17 cellular contexts compared by ENCODE assay signal in genomic region chr9:136374183-136374575, GRCh38. TPM values are rescaled to one million over a fixed set of nuclear protein-coding genes. Genes with fewer than 3 reads are reported as not detected.
A peak's percentile ranks its signal among the peaks of the same experiment; 100 is the strongest.
DNase-seq lines count a peak whose midpoint lies in the region; ATAC-seq, FAIRE-seq and TF ChIP-seq lines count a peak whose summit lies in the region.
"Had no signal": no experiment of that assay in that cellular context is flagged by ENCODE, and none has a peak within 500 bp of the region (broad histone marks: within the 10 kb centered on the region; RNA-seq: fewer than 3 reads in every experiment).

No MANE protein-coding gene starts in this region.

- no peak overlapping the region for H2AK5ac ChIP-seq in neuronal stem cell (ENCODE audit: low read depth, low read length)

- H3K79me1 ChIP-seq in neuronal stem cell (ENCODE audit: low read depth, low read length) = peaks cover 2% of the 10 kb centered on the region

- no peak overlapping the region for H3K14ac ChIP-seq in neuronal stem cell (ENCODE audit: low read length)

- no peaks in the 10 kb centered on the region for H4K20me1 ChIP-seq in K562 (replicated peaks; ENCODE audit: control insufficient read depth, insufficient read depth, low read length)

- H3K18ac ChIP-seq in neuronal stem cell (ENCODE audit: low read length) = no peak overlapping the region

- H2AFZ ChIP-seq in K562 (ENCODE audit: low read depth, low read length) (no peak overlapping the region), neuronal stem cell (ENCODE audit: low read length) (no peak overlapping the region)

- 93% methylated on average over 7 of the region's 14 CpGs for WGBS in K562 (ENCODE audit: insufficient coverage, low coverage, missing lambda C conversion rate)
- WGBS in neuronal stem cell (ENCODE audit: extremely low coverage in 2 of 2, insufficient read length in 2 of 2, insufficient replicate concordance in 1 of 2), 2 donors = no CpG with 5 or more reads among the region's 14 CpGs

- H4K8ac ChIP-seq in neuronal stem cell (ENCODE audit: low read depth, low read length) = peak overlapping the region; percentile 43

- TF ChIP-seq EP300 in K562 (IDR thresholded peaks at IDR 0.05; ENCODE audit: low read length) = no peak

- H3K27me3 Mint-ChIP-seq in natural killer cell treated with Interleukin-12 subunit alpha and Interleukin-12 subunit beta and Interleukin-15 and Interleukin-18, amount 100 ng/mL, for 72 hours = no peaks in the 10 kb centered on the region
- H3K27me3 Mint-ChIP-seq: CD4-positive, CD25-positive, alpha-beta regulatory T cell had no signal

- H2BK5ac ChIP-seq in neuronal stem cell (ENCODE audit: low read length) = peak overlapping the region; percentile 39

- no peaks in the 10 kb centered on the region for H3K9me3 Mint-ChIP-seq in natural killer cell treated with Interleukin-12 subunit alpha and Interleukin-12 subunit beta and Interleukin-15 and Interleukin-18, amount 100 ng/mL, for 72 hours
- H3K9me3 Mint-ChIP-seq: CD4-positive, CD25-positive, alpha-beta regulatory T cell had no signal

- H3K27ac Mint-ChIP-seq in natural killer cell treated with Interleukin-12 subunit alpha and Interleukin-12 subunit beta and Interleukin-15 and Interleukin-18, amount 100 ng/mL, for 72 hours = no peak overlapping the region
- H3K27ac Mint-ChIP-seq: CD4-positive, CD25-positive, alpha-beta regulatory T cell had no signal

- no peak overlapping the region for H3K9ac ChIP-seq in HUES6 (ENCODE audit: low read length)
- peak overlapping the region; percentile 89 to 93; a peak in 3 of 4 replicates for H3K9ac ChIP-seq in K562 (ENCODE audit: insufficient read depth in 1 of 2, low read depth in 2 of 2, low read length in 2 of 2)
- H3K9ac ChIP-seq in neuronal stem cell (ENCODE audit: low read depth, low read length, poor library complexity) = peak overlapping the region; percentile 38

- TF ChIP-seq CTCF in K562 (IDR thresholded peaks at IDR 0.05 in 2 of 3, conservative IDR thresholded peaks at IDR 0.05 in 1 of 3; ENCODE audit: insufficient read depth in 2 of 3, low read depth in 1 of 3, low read length in 3 of 3) = no peak

- H3K9me3 ChIP-seq in HUES6 (ENCODE audit: control insufficient read depth, insufficient read depth, low read depth, low read length) = no peaks in the 10 kb centered on the region
- no peaks in the 10 kb centered on the region for H3K9me3 ChIP-seq in K562 (replicated peaks; ENCODE audit: control insufficient read depth, insufficient read depth, low read depth, low read length)
- H3K9me3 ChIP-seq in neuronal stem cell (replicated peaks in 1 of 2; ENCODE audit: control insufficient read depth in 2 of 2, insufficient read depth in 1 of 2, low read depth in 1 of 2, low read length in 2 of 2) = no peaks in the 10 kb centered on the region

- H3K27me3 ChIP-seq in HUES6 (ENCODE audit: control insufficient read depth, insufficient read depth, low read length) = no peaks in the 10 kb centered on the region
- H3K27me3 ChIP-seq in K562 (ENCODE audit: control insufficient read depth in 2 of 2, insufficient read depth in 2 of 2, low read length in 2 of 2) = no peaks in the 10 kb centered on the region
- no peaks in the 10 kb centered on the region for H3K27me3 ChIP-seq in neuronal stem cell (ENCODE audit: control insufficient read depth in 3 of 3, insufficient read depth in 3 of 3, low read depth in 1 of 3, low read length in 3 of 3)

- no peaks in the 10 kb centered on the region for H3K9me1 ChIP-seq in K562 (ENCODE audit: control insufficient read depth, insufficient read depth, low read length)

- H3K23ac ChIP-seq in neuronal stem cell (ENCODE audit: low read depth, low read length, poor library complexity) = peak overlapping the region; percentile 89

- DNase-seq in K562 (ENCODE audit: extremely low read depth in 1 of 4, low spot score in 3 of 4) (no peak), neuronal stem cell (ENCODE audit: low spot score) (no peak), OCI-M1 (lab: John Stamatoyannopoulos, UW) (no peak)
- DNase-seq in natural killer cell treated with Interleukin-12 subunit alpha and Interleukin-12 subunit beta and Interleukin-15 and Interleukin-18, amount 100 ng/mL, for 72 hours (ENCODE audit: low spot score) = no peak
- DNase-seq: ACHN; AML-193; Calu3; CD4-positive, CD25-positive, alpha-beta regulatory T cell; HCEC 1CT; KG1; NCI-H1436; NCI-H2029 treated with DMSO at 0.1 percent for 48 hours; NCI-H2171 treated with DMSO at 0.1 percent for 48 hours; NCI-H446 treated with DMSO at 0.1 percent for 48 hours; NK-92 treated with Interleukin-12 subunit alpha and Interleukin-12 subunit beta, amount 100 ng/mL, for 24 hours; RPMI8226 had no signal

- peak overlapping the region; percentile 95 for H3K4me2 ChIP-seq in K562 (ENCODE audit: insufficient read depth, low read length)
- H3K4me2 ChIP-seq in neuronal stem cell (ENCODE audit: insufficient read depth, low read length, poor library complexity, severe bottlenecking) = peak overlapping the region; percentile 11

- no peaks in the 10 kb centered on the region for H3K36me3 Mint-ChIP-seq in natural killer cell treated with Interleukin-12 subunit alpha and Interleukin-12 subunit beta and Interleukin-15 and Interleukin-18, amount 100 ng/mL, for 72 hours
- H3K36me3 Mint-ChIP-seq: CD4-positive, CD25-positive, alpha-beta regulatory T cell had no signal

- H3K4me1 ChIP-seq in HUES6 (ENCODE audit: control insufficient read depth, insufficient read depth, low read length) (no peaks in the 10 kb centered on the region; the same call in 1 of the 2 replicates), K562 (replicated peaks in 1 of 2; ENCODE audit: control insufficient read depth in 2 of 2, insufficient read depth in 2 of 2, low read length in 2 of 2) (peaks cover 9 to 86% of the 10 kb centered on the region in 2 experiments; a peak in 4 of 5 replicates), neuronal stem cell (ENCODE audit: control insufficient read depth in 2 of 2, insufficient read depth in 1 of 2, low read depth in 1 of 2, low read length in 2 of 2) (peaks cover 8 to 21% of the 10 kb centered on the region in 2 donors)

- in situ Hi-C loops in K562 (cut with MboI) = no loop called here

- no peak for TF ChIP-seq RAD21 in K562 (CRISPR knock-in tag; conservative IDR thresholded peaks at IDR 0.05 in 1 of 2, IDR thresholded peaks at IDR 0.05 in 1 of 2)

- POLR2A ChIA-PET in K562 (lab: Yijun Ruan, JAX) = interaction anchor here (0.6 to 1.0 kb wide), 8 partner anchors 8 to 869 kb away, joined by 3 to 8 read pairs (median 4); partner anchors contain the start of gene DNLZ

- CTCF ChIA-PET in K562 (lab: Yijun Ruan, JAX; ENCODE audit: low intra/inter-chr PET ratio) = no interaction called here

- no peak overlapping the region for H2BK120ac ChIP-seq in neuronal stem cell (ENCODE audit: low read depth, low read length)

- H3K4ac ChIP-seq in neuronal stem cell (ENCODE audit: low read length) = no peak overlapping the region

- H2BK12ac ChIP-seq in neuronal stem cell (ENCODE audit: low read length) = peak overlapping the region; percentile 22

- no peak overlapping the region for H2BK15ac ChIP-seq in neuronal stem cell (ENCODE audit: low read length)

- BruUV-seq in K562 (replicated peaks; lab: Mats Ljungman, UMichigan) = no TSS peak

- H3K27ac ChIP-seq in HUES6 (ENCODE audit: low read depth, low read length) (peak overlapping the region; percentile 58; the same call in 1 of the 2 replicates), K562 (ENCODE audit: extremely low read depth, low read depth, low read length) (peak overlapping the region; percentile 79; the same call in 1 of the 3 replicates), neuronal stem cell (replicated peaks; ENCODE audit: low read length) (no peak overlapping the region)

- TF ChIP-seq POLR2A in K562 (conservative IDR thresholded peaks at IDR 0.05) = no peak

- H4K91ac ChIP-seq in neuronal stem cell (ENCODE audit: low read depth, low read length, poor library complexity) = no peak overlapping the region

- H3K4me1 Mint-ChIP-seq in natural killer cell treated with Interleukin-12 subunit alpha and Interleukin-12 subunit beta and Interleukin-15 and Interleukin-18, amount 100 ng/mL, for 72 hours (ENCODE audit: low read depth in 2 of 2) = no peaks in the 10 kb centered on the region
- H3K4me1 Mint-ChIP-seq: CD4-positive, CD25-positive, alpha-beta regulatory T cell had no signal

- H3K4me3 Mint-ChIP-seq in natural killer cell treated with Interleukin-12 subunit alpha and Interleukin-12 subunit beta and Interleukin-15 and Interleukin-18, amount 100 ng/mL, for 72 hours = no peak overlapping the region
- H3K4me3 Mint-ChIP-seq: CD4-positive, CD25-positive, alpha-beta regulatory T cell had no signal

- H3K4me3 ChIP-seq in HUES6 (ENCODE audit: low read depth, low read length) (no peak overlapping the region), K562 (peak overlapping the region; percentile 55), neuronal stem cell (ENCODE audit: low read length in 2 of 2) (no peak overlapping the region)

- intact Hi-C loops in K562 (cut with micrococcal nuclease) = no loop called here

- peaks cover 46% of the 10 kb centered on the region for H3K36me3 ChIP-seq in HUES6 (ENCODE audit: control insufficient read depth, insufficient read depth, low read length)
- peaks cover 81% of the 10 kb centered on the region; the same call in 2 of the 3 replicates for H3K36me3 ChIP-seq in K562 (ENCODE audit: control insufficient read depth, insufficient read depth, low read length)
- H3K36me3 ChIP-seq in neuronal stem cell (replicated peaks in 1 of 2; ENCODE audit: control insufficient read depth in 2 of 2, insufficient read depth in 2 of 2, low read length in 2 of 2) = peaks cover 7 to 34% of the 10 kb centered on the region in 2 donors

- ATAC-seq in K562 = no peak
- no peak for ATAC-seq in natural killer cell treated with Interleukin-12 subunit alpha and Interleukin-12 subunit beta and Interleukin-15 and Interleukin-18, amount 100 ng/mL, for 72 hours

- peaks cover 24% of the 10 kb centered on the region for H3K79me2 ChIP-seq in K562 (ENCODE audit: control insufficient read depth, insufficient read depth, low read length)

- no peak for FAIRE-seq in K562 (lab: Jason Lieb, UNC)

RNA-seq across cellular contexts. Expression of gene CARD9, which starts 0.7 kb away (rescaled TPM):
- 37.4 and 149 TPM in 2 replicates for total RNA-seq in K562 (2011; cell fraction: chromatin; rRNA removed; ENCODE audit: low replicate concordance)
- 92.6 and 92.9 TPM in 2 replicates for total RNA-seq in K562 (2011; cell fraction: nucleolus; rRNA removed)
- total RNA-seq in K562 (2011; cell fraction: nucleoplasm; rRNA removed) = 39.7 and 46.5 TPM in 2 replicates
- 37.6 and 40.1 TPM in 2 replicates for total RNA-seq in K562 (2014; rRNA removed)
- total RNA-seq in K562 (2014; rRNA removed; fragmentation: Illumina TruSeq; extraction: Trizol) = 3.5 and 3.6 TPM in 2 replicates
- total RNA-seq in K562 (2015; rRNA removed; fragmentation: Illumina TruSeq; extraction: Trizol) = 14.6 and 15.8 TPM in 2 replicates
- total RNA-seq in K562 (2021) = 35.6 and 42.7 TPM in 2 replicates
- polyA plus RNA-seq in K562 (2011; rRNA removed) = 9.7 and 27.8 TPM in 2 replicates
- 10.5 and 13.4 TPM in 2 replicates for polyA plus RNA-seq in K562 (2011; cell fraction: cytosol; rRNA removed)
- 231 and 234 TPM in 2 replicates for polyA plus RNA-seq in K562 (2011; cell fraction: nucleus; rRNA removed)
- 21.9 and 61.0 TPM in 2 replicates for polyA plus RNA-seq in K562 (2012)
- 4.7 and 13.2 TPM in 2 replicates for polyA plus RNA-seq in K562 (2014; fragmentation: Illumina TruSeq; extraction: Trizol)
- 1 to 10 TPM; 1.7 to 2.0 TPM for polyA plus RNA-seq in K562 (2014; fragmentation: Nextera tagmentation; extraction: Ambion mirVana)
- 40.4 and 53.0 TPM in 2 replicates for polyA plus RNA-seq in K562 (2014; rRNA removed)
- polyA minus RNA-seq in K562 (2011; rRNA and poly(A)+ RNA removed) = 4.8 and 5.0 TPM in 2 replicates
- polyA minus RNA-seq in K562 (2011; cell fraction: cytosol; rRNA and poly(A)+ RNA removed) = 7.2 and 12.8 TPM in 2 replicates
- polyA minus RNA-seq in K562 (2011; cell fraction: nucleus; rRNA and poly(A)+ RNA removed) = 25.8 and 55.4 TPM in 2 replicates
- polyA plus RNA-seq in neuronal stem cell (2013, experiment 1 of 2) = 0.14 TPM
- 0.17 TPM for polyA plus RNA-seq in neuronal stem cell (2013, experiment 2 of 2)
- 1 to 10 TPM; 2.8 to 9.4 TPM for total RNA-seq in natural killer cell treated with Interleukin-12 subunit alpha and Interleukin-12 subunit beta and Interleukin-15 and Interleukin-18, amount 100 ng/mL, for 72 hours

RNA-seq across cellular contexts. Expression of gene DNLZ, which starts 10.6 kb away (rescaled TPM):
- total RNA-seq in K562 (2011; cell fraction: chromatin; rRNA removed; ENCODE audit: low replicate concordance) = 3.5 and 12.0 TPM in 2 replicates
- 9.3 and 11.7 TPM in 2 replicates for total RNA-seq in K562 (2011; cell fraction: nucleolus; rRNA removed)
- 3.4 and 4.8 TPM in 2 replicates for total RNA-seq in K562 (2011; cell fraction: nucleoplasm; rRNA removed)
- total RNA-seq in K562 (2014; rRNA removed) (44.6 and 56.7 TPM in 2 replicates), K562 (2014; rRNA removed; fragmentation: Illumina TruSeq; extraction: Trizol) (2.2 and 3.4 TPM in 2 replicates), K562 (2015; rRNA removed; fragmentation: Illumina TruSeq; extraction: Trizol) (10.0 and 10.8 TPM in 2 replicates), K562 (2021) (25.6 and 25.8 TPM in 2 replicates)
- polyA plus RNA-seq in K562 (2011; rRNA removed) (3.1 and 3.2 TPM in 2 replicates), K562 (2014; fragmentation: Illumina TruSeq; extraction: Trizol) (2.2 and 4.2 TPM in 2 replicates), K562 (2014; fragmentation: Nextera tagmentation; extraction: Ambion mirVana) (under 1 TPM; 0.17 to 0.36 TPM), K562 (2014; rRNA removed) (22.1 and 29.8 TPM in 2 replicates)
- 7.6 and 27.3 TPM in 2 replicates for polyA plus RNA-seq in K562 (2011; cell fraction: cytosol; rRNA removed)
- polyA plus RNA-seq in K562 (2011; cell fraction: nucleus; rRNA removed) = 4.2 and 7.4 TPM in 2 replicates
- 8.5 and 15.9 TPM in 2 replicates for polyA plus RNA-seq in K562 (2012)
- 0.28 TPM in 1 of 2 replicates, not detected in the other for polyA minus RNA-seq in K562 (2011; rRNA and poly(A)+ RNA removed)
- 2.6 and 3.4 TPM in 2 replicates for polyA minus RNA-seq in K562 (2011; cell fraction: cytosol; rRNA and poly(A)+ RNA removed)
- 2.9 and 3.6 TPM in 2 replicates for polyA minus RNA-seq in K562 (2011; cell fraction: nucleus; rRNA and poly(A)+ RNA removed)
- 6.7 TPM for polyA plus RNA-seq in neuronal stem cell (2013, experiment 1 of 2)
- 6.9 TPM for polyA plus RNA-seq in neuronal stem cell (2013, experiment 2 of 2)
- total RNA-seq in natural killer cell treated with Interleukin-12 subunit alpha and Interleukin-12 subunit beta and Interleukin-15 and Interleukin-18, amount 100 ng/mL, for 72 hours = 10 to 100 TPM; 30.0 to 41.2 TPM

RNA-seq across cellular contexts. Expression of gene SNAPC4, which starts 25.8 kb away (rescaled TPM):
- total RNA-seq in K562 (2011; cell fraction: chromatin; rRNA removed; ENCODE audit: low replicate concordance) = 42.9 and 79.4 TPM in 2 replicates
- total RNA-seq in K562 (2011; cell fraction: nucleolus; rRNA removed) = 32.0 TPM in 2 replicates
- total RNA-seq in K562 (2011; cell fraction: nucleoplasm; rRNA removed) = 23.1 and 26.3 TPM in 2 replicates
- total RNA-seq in K562 (2014; rRNA removed) (14.4 and 15.8 TPM in 2 replicates), K562 (2014; rRNA removed; fragmentation: Illumina TruSeq; extraction: Trizol) (7.1 and 8.8 TPM in 2 replicates), K562 (2015; rRNA removed; fragmentation: Illumina TruSeq; extraction: Trizol) (9.3 and 11.1 TPM in 2 replicates), K562 (2021) (17.1 and 18.7 TPM in 2 replicates)
- polyA plus RNA-seq in K562 (2011; rRNA removed) (4.4 and 4.5 TPM in 2 replicates), K562 (2014; fragmentation: Illumina TruSeq; extraction: Trizol) (8.8 and 9.0 TPM in 2 replicates), K562 (2014; fragmentation: Nextera tagmentation; extraction: Ambion mirVana) (under 1 TPM; 0.21 to 0.46 TPM), K562 (2014; rRNA removed) (18.7 and 21.8 TPM in 2 replicates)
- 3.2 and 7.4 TPM in 2 replicates for polyA plus RNA-seq in K562 (2011; cell fraction: cytosol; rRNA removed)
- 16.1 and 32.6 TPM in 2 replicates for polyA plus RNA-seq in K562 (2011; cell fraction: nucleus; rRNA removed)
- polyA plus RNA-seq in K562 (2012) = 9.7 and 10.5 TPM in 2 replicates
- 6.7 and 10.2 TPM in 2 replicates for polyA minus RNA-seq in K562 (2011; rRNA and poly(A)+ RNA removed)
- polyA minus RNA-seq in K562 (2011; cell fraction: cytosol; rRNA and poly(A)+ RNA removed) = 6.1 and 7.4 TPM in 2 replicates
- 8.3 and 11.7 TPM in 2 replicates for polyA minus RNA-seq in K562 (2011; cell fraction: nucleus; rRNA and poly(A)+ RNA removed)
- polyA plus RNA-seq in neuronal stem cell (2013, experiment 1 of 2) = 7.2 TPM
- 7.1 TPM for polyA plus RNA-seq in neuronal stem cell (2013, experiment 2 of 2)
- 10 to 100 TPM; 11.3 to 48.5 TPM for total RNA-seq in natural killer cell treated with Interleukin-12 subunit alpha and Interleukin-12 subunit beta and Interleukin-15 and Interleukin-18, amount 100 ng/mL, for 72 hours

RNA-seq across cellular contexts. Expression of gene ENTR1, which starts 36.2 kb away (rescaled TPM):
- 129 and 278 TPM in 2 replicates for total RNA-seq in K562 (2011; cell fraction: chromatin; rRNA removed; ENCODE audit: low replicate concordance)
- 185 and 197 TPM in 2 replicates for total RNA-seq in K562 (2011; cell fraction: nucleolus; rRNA removed)
- total RNA-seq in K562 (2011; cell fraction: nucleoplasm; rRNA removed) = 143 and 151 TPM in 2 replicates
- 79.0 and 88.8 TPM in 2 replicates for total RNA-seq in K562 (2014; rRNA removed)
- total RNA-seq in K562 (2014; rRNA removed; fragmentation: Illumina TruSeq; extraction: Trizol) = 38.1 and 38.3 TPM in 2 replicates
- 61.3 and 65.5 TPM in 2 replicates for total RNA-seq in K562 (2015; rRNA removed; fragmentation: Illumina TruSeq; extraction: Trizol)
- total RNA-seq in K562 (2021) = 101 and 104 TPM in 2 replicates
- polyA plus RNA-seq in K562 (2011; rRNA removed) = 77.3 and 92.6 TPM in 2 replicates
- 45.3 and 59.9 TPM in 2 replicates for polyA plus RNA-seq in K562 (2011; cell fraction: cytosol; rRNA removed)
- polyA plus RNA-seq in K562 (2011; cell fraction: nucleus; rRNA removed) = 432 and 490 TPM in 2 replicates
- polyA plus RNA-seq in K562 (2012) = 54.6 and 62.9 TPM in 2 replicates
- polyA plus RNA-seq in K562 (2014; fragmentation: Illumina TruSeq; extraction: Trizol) = 72.6 and 75.9 TPM in 2 replicates
- polyA plus RNA-seq in K562 (2014; fragmentation: Nextera tagmentation; extraction: Ambion mirVana) = 1 to 10 TPM; 6.7 to 9.6 TPM
- 106 and 108 TPM in 2 replicates for polyA plus RNA-seq in K562 (2014; rRNA removed)
- 19.2 and 21.9 TPM in 2 replicates for polyA minus RNA-seq in K562 (2011; rRNA and poly(A)+ RNA removed)
- 33.9 and 46.1 TPM in 2 replicates for polyA minus RNA-seq in K562 (2011; cell fraction: cytosol; rRNA and poly(A)+ RNA removed)
- 76.5 and 84.3 TPM in 2 replicates for polyA minus RNA-seq in K562 (2011; cell fraction: nucleus; rRNA and poly(A)+ RNA removed)
- 53.7 TPM for polyA plus RNA-seq in neuronal stem cell (2013, experiment 1 of 2)
- polyA plus RNA-seq in neuronal stem cell (2013, experiment 2 of 2) = 51.2 TPM
- 10 to 100 TPM; 24.1 to 86.6 TPM for total RNA-seq in natural killer cell treated with Interleukin-12 subunit alpha and Interleukin-12 subunit beta and Interleukin-15 and Interleukin-18, amount 100 ng/mL, for 72 hours

RNA-seq across cellular contexts. Expression of gene PMPCA, which starts 36.3 kb away (rescaled TPM):
- total RNA-seq in K562 (2011; cell fraction: chromatin; rRNA removed; ENCODE audit: low replicate concordance) = 255 and 404 TPM in 2 replicates
- total RNA-seq in K562 (2011; cell fraction: nucleolus; rRNA removed) = 209 and 247 TPM in 2 replicates
- total RNA-seq in K562 (2011; cell fraction: nucleoplasm; rRNA removed) = 203 and 214 TPM in 2 replicates
- total RNA-seq in K562 (2014; rRNA removed) (86.6 and 111 TPM in 2 replicates), K562 (2014; rRNA removed; fragmentation: Illumina TruSeq; extraction: Trizol) (82.4 and 104 TPM in 2 replicates), K562 (2015; rRNA removed; fragmentation: Illumina TruSeq; extraction: Trizol) (66.6 and 67.5 TPM in 2 replicates), K562 (2021) (118 and 139 TPM in 2 replicates)
- polyA plus RNA-seq in K562 (2011; rRNA removed) (114 and 119 TPM in 2 replicates), K562 (2014; fragmentation: Illumina TruSeq; extraction: Trizol) (99.8 and 122 TPM in 2 replicates), K562 (2014; fragmentation: Nextera tagmentation; extraction: Ambion mirVana) (10 to 100 TPM; 23.9 to 30.0 TPM), K562 (2014; rRNA removed) (129 and 143 TPM in 2 replicates)
- 102 and 129 TPM in 2 replicates for polyA plus RNA-seq in K562 (2011; cell fraction: cytosol; rRNA removed)
- polyA plus RNA-seq in K562 (2011; cell fraction: nucleus; rRNA removed) = 346 and 387 TPM in 2 replicates
- 65.8 and 181 TPM in 2 replicates for polyA plus RNA-seq in K562 (2012)
- 81.4 and 83.2 TPM in 2 replicates for polyA minus RNA-seq in K562 (2011; rRNA and poly(A)+ RNA removed)
- 40.2 and 43.4 TPM in 2 replicates for polyA minus RNA-seq in K562 (2011; cell fraction: cytosol; rRNA and poly(A)+ RNA removed)
- polyA minus RNA-seq in K562 (2011; cell fraction: nucleus; rRNA and poly(A)+ RNA removed) = 68.0 and 90.1 TPM in 2 replicates
- polyA plus RNA-seq in neuronal stem cell (2013, experiment 1 of 2) = 37.1 TPM
- 37.8 TPM for polyA plus RNA-seq in neuronal stem cell (2013, experiment 2 of 2)
- 100 to 1,000 TPM in 1 of 2 donors, 10 to 100 TPM in 1; 66.2 to 107 TPM for total RNA-seq in natural killer cell treated with Interleukin-12 subunit alpha and Interleukin-12 subunit beta and Interleukin-15 and Interleukin-18, amount 100 ng/mL, for 72 hours
